8 cellular contexts compared by ENCODE assay signal in genomic region chr17:45585037-45585437, GRCh38.
A peak's percentile ranks its signal among the peaks of the same experiment; 100 is the strongest.
DNase-seq lines count a peak whose midpoint lies in the region; FAIRE-seq and TF ChIP-seq lines count a peak whose summit lies in the region.
"Not testable (repeated sequence)": the region's sequence is repeated elsewhere in the genome, so short reads cannot be mapped to it uniquely, and the experiment has no call there.

No MANE protein-coding gene starts in this region.

- intact Hi-C loops in activated CD4-positive, alpha-beta memory T cell treated with anti-CD3 and anti-CD28 coated beads for 36 hours (cut with micrococcal nuclease), result not testable (repeated sequence)
- intact Hi-C loops in tibial artery (cut with DNase I; ENCODE audit: low total_unique reads), result loop anchor here (10.0 kb wide), 1 partner anchor 680 kb away; no protein-coding TSS in a partner anchor

- not testable (repeated sequence) for H3K36me3 Mint-ChIP-seq in activated CD4-positive, alpha-beta memory T cell treated with anti-CD3 and anti-CD28 coated beads for 36 hours
- H3K36me3 Mint-ChIP-seq in immature natural killer cell, result peaks cover 0 to 10% (median 3%) of the 10 kb centered on the region in 3 donors

- not testable (repeated sequence) for H3K27me3 ChIP-seq in tibial artery

- not testable (repeated sequence) for TF ChIP-seq CTCF in choroid plexus epithelial cell (conservative IDR thresholded peaks at IDR 0.05; ENCODE audit: low read depth, low read length); tibial artery (IDR thresholded peaks at IDR 0.05)
- peak; percentile 37 for TF ChIP-seq CTCF in retinal pigment epithelial cell (conservative IDR thresholded peaks at IDR 0.05; ENCODE audit: low read depth, low read length)

- not testable (repeated sequence) for H3K36me3 ChIP-seq in tibial artery

- not testable (repeated sequence) for H3K9me3 ChIP-seq in tibial artery

- H3K9me3 Mint-ChIP-seq in activated CD4-positive, alpha-beta memory T cell treated with anti-CD3 and anti-CD28 coated beads for 36 hours; immature natural killer cell: not testable (repeated sequence)

- POLR2A ChIA-PET in HEK293T (lab: Yijun Ruan, JAX), result interaction anchor here (0.9 to 1.6 kb wide), 2 partner anchors 268 to 682 kb away, joined by 3 to 4 read pairs; partner anchors contain the start of gene MAP3K14
- POLR2A ChIA-PET in activated CD4-positive, alpha-beta memory T cell treated with anti-CD3 and anti-CD28 coated beads for 36 hours (lab: Charles Lee), result not testable (repeated sequence)

- peak overlapping the region; percentile 30 for H3K27ac Mint-ChIP-seq in activated CD4-positive, alpha-beta memory T cell treated with anti-CD3 and anti-CD28 coated beads for 36 hours
- H3K27ac Mint-ChIP-seq in immature natural killer cell, result peak overlapping the region in 5 of 6 donors; percentile 72 to 94 (median 92)

- H3K27me3 Mint-ChIP-seq in activated CD4-positive, alpha-beta memory T cell treated with anti-CD3 and anti-CD28 coated beads for 36 hours; immature natural killer cell (ENCODE audit: low read depth in 3 of 3): not testable (repeated sequence)

- H3K4me3 ChIP-seq in choroid plexus epithelial cell (ENCODE audit: low read depth, low read length) (peak overlapping the region; percentile 62), retinal pigment epithelial cell (ENCODE audit: low read length) (peak overlapping the region; percentile 98), tibial artery (peak overlapping the region; percentile 63 to 67)

- DNase-seq in GM12891 (ENCODE audit: insufficient read length, low spot score) (peak; percentile 72), HEK293T (ENCODE audit: extremely low spot score) (peak; percentile 60), KBM-7 (peak; percentile 91), choroid plexus epithelial cell (ENCODE audit: low read depth) (peak; percentile 44), immature natural killer cell (peak; percentile 71 to 79 (median 79)), tibial artery (peak; percentile 88 to 90)
- DNase-seq in activated CD4-positive, alpha-beta memory T cell treated with anti-CD3 and anti-CD28 coated beads for 36 hours, result peak; percentile 76
- not testable (repeated sequence) for DNase-seq in retinal pigment epithelial cell (ENCODE audit: low read depth)

- TF ChIP-seq POLR2A in GM12891 (IDR thresholded peaks at IDR 0.05; ENCODE audit: low read depth, low read length), result peak; percentile 58; the same call in 1 of the 2 replicates

- H3K4me1 ChIP-seq in tibial artery, result peaks cover 0 to 38% (median 13%) of the 10 kb centered on the region in 4 donors

- FAIRE-seq in GM12891 (lab: Jason Lieb, UNC), result not testable (repeated sequence)

- CTCF ChIA-PET in HEK293T (lab: Yijun Ruan, JAX); activated CD4-positive, alpha-beta memory T cell treated with anti-CD3 and anti-CD28 coated beads for 36 hours (lab: Charles Lee): not testable (repeated sequence)

- peaks cover 31% of the 10 kb centered on the region for H3K4me1 Mint-ChIP-seq in activated CD4-positive, alpha-beta memory T cell treated with anti-CD3 and anti-CD28 coated beads for 36 hours (ENCODE audit: low read depth)
- H3K4me1 Mint-ChIP-seq in immature natural killer cell, result peaks cover 33 to 44% of the 10 kb centered on the region in 2 donors

- peak overlapping the region; percentile 71 to 74 for H3K27ac ChIP-seq in tibial artery

- in situ Hi-C loops in KBM-7 (cut with MboI; ENCODE audit: low pct_unique_long_range_greater_than_20kb, low sequenced_read_pairs), result loop anchor here (25.0 kb wide), 1 partner anchor 677 kb away; no protein-coding TSS in a partner anchor

- peak overlapping the region; percentile 99 for H3K4me3 Mint-ChIP-seq in activated CD4-positive, alpha-beta memory T cell treated with anti-CD3 and anti-CD28 coated beads for 36 hours
- peak overlapping the region; percentile 87 to 98 (median 94) for H3K4me3 Mint-ChIP-seq in immature natural killer cell

TF ChIP-seq in GM12891, 5 proteins besides CTCF, POLR2A, EP300 and RAD21:
- TF ChIP-seq PAX5 (IDR thresholded peaks at IDR 0.05; ENCODE audit: insufficient read depth, low read length, severe bottlenecking) (peak; percentile 5), TAF1 (IDR thresholded peaks at IDR 0.05; ENCODE audit: low read depth, low read length) (peak; percentile 76; the same call in 1 of the 2 replicates), POLR2AphosphoS5 (IDR thresholded peaks at IDR 0.05; ENCODE audit: low read depth, low read length) (peak; percentile 40)
